Comparison of ENCODE assay signal across 18 cellular contexts in genomic region chr6:15510536-15511247, GRCh38.
DNase-seq lines count a peak whose midpoint lies in the region; ATAC-seq and TF ChIP-seq lines count a peak whose summit lies in the region.
"Had no signal": no experiment of that assay in that cellular context is flagged by ENCODE, and none has a peak within 500 bp of the region (broad histone marks: within the 10 kb centered on the region; RNA-seq: fewer than 3 reads in every experiment).

No MANE protein-coding gene starts in this region.

- H3K9me3 ChIP-seq in BLaER1 (no peaks in the 10 kb centered on the region), tibial artery (no peaks in the 10 kb centered on the region)
- H3K9me3 ChIP-seq: thyroid gland had no signal

- in situ Hi-C loops in G401 (cut with HindIII; ENCODE audit: low sequenced_read_pairs): no loop called here

- H3K27me3 ChIP-seq in BLaER1 (no peaks in the 10 kb centered on the region), tibial artery (no peaks in the 10 kb centered on the region)
- H3K27me3 ChIP-seq: thyroid gland had no signal

- no peak for ATAC-seq in naive B cell (ENCODE audit: low read depth in 2 of 2)
- no peak for ATAC-seq in HG03460 (IDR thresholded peaks at IDR 0.05; ENCODE audit: unreplicated experiment)
- ATAC-seq: effector memory CD8-positive, alpha-beta T cell; sciatic nerve had no signal

- no peaks in the 10 kb centered on the region for H3K4me1 Mint-ChIP-seq in activated naive CD8-positive, alpha-beta T cell treated with anti-CD3 and anti-CD28 coated beads for 36 hours
- H3K4me1 Mint-ChIP-seq in naive B cell: peaks cover 2 to 22% (median 10%) of the 10 kb centered on the region in 3 donors

- TF ChIP-seq CTCF in tibial artery (IDR thresholded peaks at IDR 0.05): no peak

- intact Hi-C loops in tibial artery (cut with DNase I; ENCODE audit: low total_unique reads): no loop called here

- DNase-seq in G401 (ENCODE audit: low spot score): peak; percentile 47
- no peak for DNase-seq in activated naive CD8-positive, alpha-beta T cell treated with anti-CD3 and anti-CD28 coated beads for 36 hours
- DNase-seq in naive B cell: no peak
- no peak for DNase-seq in tibial artery
- DNase-seq in activated effector memory CD4-positive, alpha-beta T cell treated with anti-CD3 and anti-CD28 coated beads, Interleukin-2, amount 50 U/mL, for 16 hours: no peak
- DNase-seq in stimulated activated CD4-positive, alpha-beta T cell treated with anti-CD3 and anti-CD28 coated beads, Interleukin-15, amount 100 ng/mL, for 24 hours: no peak
- DNase-seq: activated CD4-positive, CD25-positive, alpha-beta regulatory T cell treated with anti-CD3 and anti-CD28 coated beads, Interleukin-2, amount 50 U/mL, for 72 hours; effector memory CD8-positive, alpha-beta T cell; hippocampal formation; NCI-H1105; occipital lobe; stimulated activated CD4-positive, alpha-beta T cell treated with anti-CD3 and anti-CD28 coated beads, Interleukin-4, amount 100 ng/mL, for 24 hours; T-helper 9 cell; thyroid gland had no signal

- H3K27me3 Mint-ChIP-seq in activated naive CD8-positive, alpha-beta T cell treated with anti-CD3 and anti-CD28 coated beads for 36 hours: no peaks in the 10 kb centered on the region
- no peaks in the 10 kb centered on the region for H3K27me3 Mint-ChIP-seq in naive B cell
- H3K27me3 Mint-ChIP-seq: effector memory CD8-positive, alpha-beta T cell had no signal

- peaks cover 17% of the 10 kb centered on the region for H3K36me3 Mint-ChIP-seq in activated naive CD8-positive, alpha-beta T cell treated with anti-CD3 and anti-CD28 coated beads for 36 hours
- peaks cover 17 to 30% of the 10 kb centered on the region in 2 donors for H3K36me3 Mint-ChIP-seq in naive B cell

- peaks cover 100% of the 10 kb centered on the region for H4K20me1 ChIP-seq in BLaER1

- H3K27ac ChIP-seq in BLaER1 (peak overlapping the region; percentile 19; the same call in 1 of the 2 replicates), tibial artery (no peak overlapping the region)
- H3K27ac ChIP-seq: SK-N-MC, thyroid gland had no signal

- H3K36me3 ChIP-seq in BLaER1 (peaks cover 99% of the 10 kb centered on the region), tibial artery (peaks cover 32 to 73% (median 50%) of the 10 kb centered on the region in 3 donors)

- H3K9ac ChIP-seq in BLaER1: no peak overlapping the region

- peak overlapping the region; percentile 2 for H3K27ac Mint-ChIP-seq in activated naive CD8-positive, alpha-beta T cell treated with anti-CD3 and anti-CD28 coated beads for 36 hours
- H3K27ac Mint-ChIP-seq in naive B cell: peak overlapping the region in 4 of 6 donors; percentile 4 to 91 (median 60)

- H3K4me2 ChIP-seq in BLaER1: no peak overlapping the region

- H3K4me3 Mint-ChIP-seq in activated naive CD8-positive, alpha-beta T cell treated with anti-CD3 and anti-CD28 coated beads for 36 hours: no peak overlapping the region
- peak overlapping the region in 1 of 8 donors; percentile 51 for H3K4me3 Mint-ChIP-seq in naive B cell
- H3K4me3 Mint-ChIP-seq: effector memory CD8-positive, alpha-beta T cell had no signal

- no peak overlapping the region for H3K4me3 ChIP-seq in BLaER1
- H3K4me3 ChIP-seq in tibial artery: no peak overlapping the region
- H3K4me3 ChIP-seq: SK-N-MC, thyroid gland had no signal

- H3K4me1 ChIP-seq in BLaER1 (peaks cover 9% of the 10 kb centered on the region), tibial artery (peaks cover 0 to 1% (median 0%) of the 10 kb centered on the region in 4 donors)

- no peaks in the 10 kb centered on the region for H3K9me3 Mint-ChIP-seq in activated naive CD8-positive, alpha-beta T cell treated with anti-CD3 and anti-CD28 coated beads for 36 hours
- no peaks in the 10 kb centered on the region for H3K9me3 Mint-ChIP-seq in naive B cell
- H3K9me3 Mint-ChIP-seq: effector memory CD8-positive, alpha-beta T cell had no signal
